ENCODE assay signal across 30 cellular contexts in genomic region chr22:32353840-32354239, GRCh38. TPM values are rescaled to one million over a fixed set of nuclear protein-coding genes. Genes with fewer than 3 reads are reported as not detected.
"Had no signal": no experiment of that assay in that cellular context is flagged by ENCODE, and none has a peak within 500 bp of the region (broad histone marks: within the 10 kb centered on the region; RNA-seq: fewer than 3 reads in every experiment).

No MANE protein-coding gene starts in this region.

- H3K4me1 ChIP-seq: gastrocnemius medialis, left lung had no signal

- H3K36me3 ChIP-seq: gastrocnemius medialis, left lung, ovary had no signal

- H3K4me1 Mint-ChIP-seq: activated CD4-positive, alpha-beta memory T cell treated with anti-CD3 and anti-CD28 coated beads, Interleukin-2, amount 10 ng/mL, durations not matched to agents 7 days and 5 days; mesothelial cell of epicardium had no signal

- H3K36me3 Mint-ChIP-seq: mesothelial cell of epicardium, type B pancreatic cell had no signal

- H3K9me3 ChIP-seq: gastrocnemius medialis, left lung, ovary had no signal

- H3K27me3 Mint-ChIP-seq: activated T-cell treated with anti-CD3 and anti-CD28 coated beads, Interleukin-2, amount 50 U/mL, for 24 hours; progenitor cell of endocrine pancreas; type B pancreatic cell had no signal

- H3K4me3 Mint-ChIP-seq: activated CD4-positive, alpha-beta memory T cell treated with anti-CD3 and anti-CD28 coated beads, Interleukin-2, amount 10 ng/mL, durations not matched to agents 7 days and 5 days; activated T-cell treated with anti-CD3 and anti-CD28 coated beads, Interleukin-2, amount 50 U/mL, for 24 hours; mesothelial cell of epicardium; naive B cell; nephron progenitor cell; T-helper 1 cell treated with Interleukin-12 subunit alpha and Interleukin-12 subunit beta and Interleukin-4 antibody, amounts not matched to agents 30 μg/mL and 1 μg/mL, for 36 hours; type B pancreatic cell had no signal

- DNase-seq: activated CD4-positive, alpha-beta memory T cell treated with anti-CD3 and anti-CD28 coated beads, Interleukin-2, amount 10 ng/mL, durations not matched to agents 7 days and 5 days; activated CD4-positive, alpha-beta T cell treated with anti-CD3 and anti-CD28 coated beads for 48 hours; activated CD8-positive, alpha-beta memory T cell treated with anti-CD3 and anti-CD28 coated beads, Interleukin-2, amount 50 U/mL, for 48 hours; activated gamma-delta T cell; activated naive CD4-positive, alpha-beta T cell treated with anti-CD3 and anti-CD28 coated beads, Interleukin-2, amount 50 U/mL, for 16 hours; activated T-cell treated with anti-CD3 and anti-CD28 coated beads, Interleukin-2, amount 50 U/mL, for 24 hours; amniotic stem cell; central memory CD4-positive, alpha-beta T cell; effector CD8-positive, alpha-beta T cell; gastrocnemius medialis; glutamatergic neuron; mammary epithelial cell; naive B cell; nephron progenitor cell; ovary; stimulated activated CD4-positive, alpha-beta T cell treated with anti-CD3 and anti-CD28 coated beads, Interleukin-12 subunit alpha, Interleukin-12 subunit beta, amount 100 ng/mL, for 4 hours; stimulated activated CD4-positive, alpha-beta T cell treated with anti-CD3 and anti-CD28 coated beads, Interleukin-4, amount 100 ng/mL, for 1 hour; stimulated activated naive CD8-positive, alpha-beta T cell treated with anti-CD3 and anti-CD28 coated beads, Interleukin-15, Interleukin-2, amounts not matched to agents 100 U/mL and 50 U/mL, for 24 hours; T-helper 9 cell had no signal

- H3K27me3 ChIP-seq: gastrocnemius medialis, left lung, ovary had no signal

- H3K9me3 Mint-ChIP-seq: activated CD4-positive, alpha-beta memory T cell treated with anti-CD3 and anti-CD28 coated beads, Interleukin-2, amount 10 ng/mL, durations not matched to agents 7 days and 5 days; activated T-cell treated with anti-CD3 and anti-CD28 coated beads, Interleukin-2, amount 50 U/mL, for 24 hours; nephron progenitor cell; T-helper 1 cell treated with Interleukin-12 subunit alpha and Interleukin-12 subunit beta and Interleukin-4 antibody, amounts not matched to agents 30 μg/mL and 1 μg/mL, for 36 hours; type B pancreatic cell had no signal

- H3K27ac Mint-ChIP-seq: activated CD4-positive, alpha-beta memory T cell treated with anti-CD3 and anti-CD28 coated beads, Interleukin-2, amount 10 ng/mL, durations not matched to agents 7 days and 5 days; activated T-cell treated with anti-CD3 and anti-CD28 coated beads, Interleukin-2, amount 50 U/mL, for 24 hours; mesothelial cell of epicardium; naive B cell; nephron progenitor cell; progenitor cell of endocrine pancreas; T-helper 1 cell treated with Interleukin-12 subunit alpha and Interleukin-12 subunit beta and Interleukin-4 antibody, amounts not matched to agents 30 μg/mL and 1 μg/mL, for 36 hours; type B pancreatic cell had no signal

- H3K27ac ChIP-seq: epithelial cell of prostate, ovary, VCaP had no signal

- H3K4me3 ChIP-seq: ovary had no signal

RNA-seq across cellular contexts. Expression of gene RFPL3, which starts 3.8 kb away (rescaled TPM):
- total RNA-seq: activated CD4-positive, alpha-beta memory T cell treated with anti-CD3 and anti-CD28 coated beads, Interleukin-2, amount 10 ng/mL, durations not matched to agents 7 days and 5 days; dermis microvascular lymphatic vessel endothelial cell; gastrocnemius medialis; left lung; mammary epithelial cell; mesothelial cell of epicardium; ovary; progenitor cell of endocrine pancreas; renal cortical epithelial cell; sciatic nerve; subcutaneous adipose tissue had no signal
